In the genomic region with DNA sequence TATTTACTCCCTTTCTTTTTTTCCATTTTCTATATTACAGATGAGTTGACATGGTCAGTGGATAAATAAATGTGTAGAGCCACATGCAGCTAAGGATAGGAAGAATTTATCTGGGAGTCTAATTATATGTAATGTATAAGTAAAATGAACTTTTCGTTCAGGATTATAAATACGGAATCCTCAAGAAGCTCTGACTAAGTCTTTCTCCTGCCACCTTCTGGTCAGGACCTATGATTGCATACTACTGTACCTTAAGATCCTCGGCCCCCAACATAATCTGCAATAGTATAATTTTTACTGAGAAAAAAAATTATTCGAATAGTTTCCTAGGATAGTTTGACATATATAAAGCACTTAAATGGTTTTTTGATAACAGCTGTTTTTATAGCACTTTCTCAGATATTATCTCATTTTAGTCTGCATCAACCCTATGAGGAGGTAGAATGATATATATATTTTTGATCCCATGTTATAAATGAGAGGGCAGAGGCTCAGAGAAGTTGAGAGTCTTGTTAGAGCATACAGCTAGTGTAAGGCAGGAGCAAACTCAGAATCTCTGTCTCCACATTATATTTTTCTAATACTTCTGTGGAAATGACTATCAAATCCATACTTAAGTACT, we compare ENCODE assay signal across 1 cellular context.
TF ChIP-seq lines count a peak whose summit lies in the region.

No MANE protein-coding gene starts in this region.

TF ChIP-seq in HCT116, 20 proteins besides CTCF, POLR2A, EP300 and RAD21 (continued from another document):
- TF ChIP-seq SIN3A (IDR thresholded peaks at IDR 0.05; ENCODE audit: low read depth) (no peak), POLR2AphosphoS5 (IDR thresholded peaks at IDR 0.05; ENCODE audit: low read depth, low read length) (no peak), ELF1 (IDR thresholded peaks at IDR 0.05; ENCODE audit: borderline replicate concordance, low read depth) (no peak), ZNF274 (IDR thresholded peaks at IDR 0.05; ENCODE audit: low read depth, low read length) (no peak), YY1 (IDR thresholded peaks at IDR 0.05; ENCODE audit: extremely low read depth, insufficient replicate concordance, low read depth, low read length) (no peak), EZH2 (IDR thresholded peaks at IDR 0.05) (no peak), JUND (IDR thresholded peaks at IDR 0.05) (no peak), FOSL1 (IDR thresholded peaks at IDR 0.05; ENCODE audit: low read depth) (no peak), EZH2phosphoT487 (IDR thresholded peaks at IDR 0.05; ENCODE audit: borderline replicate concordance) (no peak)
- TF ChIP-seq, protein P1, sequence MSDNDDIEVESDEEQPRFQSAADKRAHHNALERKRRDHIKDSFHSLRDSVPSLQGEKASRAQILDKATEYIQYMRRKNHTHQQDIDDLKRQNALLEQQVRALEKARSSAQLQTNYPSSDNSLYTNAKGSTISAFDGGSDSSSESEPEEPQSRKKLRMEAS (IDR thresholded peaks at IDR 0.05), result no peak
- TF ChIP-seq, protein P2, sequence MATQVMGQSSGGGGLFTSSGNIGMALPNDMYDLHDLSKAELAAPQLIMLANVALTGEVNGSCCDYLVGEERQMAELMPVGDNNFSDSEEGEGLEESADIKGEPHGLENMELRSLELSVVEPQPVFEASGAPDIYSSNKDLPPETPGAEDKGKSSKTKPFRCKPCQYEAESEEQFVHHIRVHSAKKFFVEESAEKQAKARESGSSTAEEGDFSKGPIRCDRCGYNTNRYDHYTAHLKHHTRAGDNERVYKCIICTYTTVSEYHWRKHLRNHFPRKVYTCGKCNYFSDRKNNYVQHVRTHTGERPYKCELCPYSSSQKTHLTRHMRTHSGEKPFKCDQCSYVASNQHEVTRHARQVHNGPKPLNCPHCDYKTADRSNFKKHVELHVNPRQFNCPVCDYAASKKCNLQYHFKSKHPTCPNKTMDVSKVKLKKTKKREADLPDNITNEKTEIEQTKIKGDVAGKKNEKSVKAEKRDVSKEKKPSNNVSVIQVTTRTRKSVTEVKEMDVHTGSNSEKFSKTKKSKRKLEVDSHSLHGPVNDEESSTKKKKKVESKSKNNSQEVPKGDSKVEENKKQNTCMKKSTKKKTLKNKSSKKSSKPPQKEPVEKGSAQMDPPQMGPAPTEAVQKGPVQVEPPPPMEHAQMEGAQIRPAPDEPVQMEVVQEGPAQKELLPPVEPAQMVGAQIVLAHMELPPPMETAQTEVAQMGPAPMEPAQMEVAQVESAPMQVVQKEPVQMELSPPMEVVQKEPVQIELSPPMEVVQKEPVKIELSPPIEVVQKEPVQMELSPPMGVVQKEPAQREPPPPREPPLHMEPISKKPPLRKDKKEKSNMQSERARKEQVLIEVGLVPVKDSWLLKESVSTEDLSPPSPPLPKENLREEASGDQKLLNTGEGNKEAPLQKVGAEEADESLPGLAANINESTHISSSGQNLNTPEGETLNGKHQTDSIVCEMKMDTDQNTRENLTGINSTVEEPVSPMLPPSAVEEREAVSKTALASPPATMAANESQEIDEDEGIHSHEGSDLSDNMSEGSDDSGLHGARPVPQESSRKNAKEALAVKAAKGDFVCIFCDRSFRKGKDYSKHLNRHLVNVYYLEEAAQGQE (IDR thresholded peaks at IDR 0.05; ENCODE audit: low read depth), result no peak
TF ChIP-seq in HCT116: peak in this region for 0.
